In the genomic region with DNA sequence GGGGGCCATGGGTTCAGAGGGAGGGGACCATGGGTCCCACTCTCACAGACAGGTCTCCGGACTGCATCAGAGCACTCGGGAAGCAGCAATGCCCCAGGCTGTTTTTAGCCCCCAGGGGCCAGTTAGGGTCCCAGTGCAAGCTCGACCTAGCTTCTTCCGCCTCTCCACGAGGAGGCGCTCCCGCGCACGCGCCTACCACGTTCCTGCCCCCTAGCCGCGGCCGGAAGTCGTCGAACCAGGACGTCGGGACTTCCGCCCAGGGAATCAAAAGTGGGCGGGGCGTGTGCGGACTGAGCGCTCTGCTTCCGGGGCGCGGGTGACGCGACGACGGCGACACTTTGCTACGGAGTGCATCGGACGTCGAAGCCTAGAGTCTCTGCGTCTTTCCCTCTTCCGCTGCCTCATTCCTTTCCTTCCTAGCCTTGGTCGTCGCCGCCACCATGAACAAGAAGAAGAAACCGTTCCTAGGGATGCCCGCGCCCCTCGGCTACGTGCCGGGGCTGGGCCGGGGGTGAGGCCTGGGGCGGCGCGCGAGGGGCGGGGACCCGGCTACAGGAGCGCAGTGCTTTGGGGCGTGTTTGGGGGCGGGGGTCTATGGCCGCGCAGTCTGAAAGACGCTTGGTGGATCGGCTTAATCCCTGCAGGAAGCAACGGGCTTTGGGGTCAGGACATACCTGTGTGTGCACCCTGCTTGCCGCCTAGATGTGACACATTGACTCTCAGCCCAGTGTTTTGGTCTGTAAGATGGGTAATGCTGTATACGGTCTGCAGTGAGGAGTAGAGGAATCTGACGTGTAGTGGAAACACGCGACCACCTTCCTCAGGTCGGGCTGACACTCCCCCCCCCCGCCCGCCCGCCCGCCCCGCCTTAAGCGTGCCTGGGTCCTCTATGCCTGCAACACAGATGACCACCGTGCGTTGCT, we compare ENCODE assay signal across 1 cellular context.
A peak's percentile ranks its signal among the peaks of the same experiment; 100 is the strongest.
TF ChIP-seq lines count a peak whose summit lies in the region.

A gene with protein sequence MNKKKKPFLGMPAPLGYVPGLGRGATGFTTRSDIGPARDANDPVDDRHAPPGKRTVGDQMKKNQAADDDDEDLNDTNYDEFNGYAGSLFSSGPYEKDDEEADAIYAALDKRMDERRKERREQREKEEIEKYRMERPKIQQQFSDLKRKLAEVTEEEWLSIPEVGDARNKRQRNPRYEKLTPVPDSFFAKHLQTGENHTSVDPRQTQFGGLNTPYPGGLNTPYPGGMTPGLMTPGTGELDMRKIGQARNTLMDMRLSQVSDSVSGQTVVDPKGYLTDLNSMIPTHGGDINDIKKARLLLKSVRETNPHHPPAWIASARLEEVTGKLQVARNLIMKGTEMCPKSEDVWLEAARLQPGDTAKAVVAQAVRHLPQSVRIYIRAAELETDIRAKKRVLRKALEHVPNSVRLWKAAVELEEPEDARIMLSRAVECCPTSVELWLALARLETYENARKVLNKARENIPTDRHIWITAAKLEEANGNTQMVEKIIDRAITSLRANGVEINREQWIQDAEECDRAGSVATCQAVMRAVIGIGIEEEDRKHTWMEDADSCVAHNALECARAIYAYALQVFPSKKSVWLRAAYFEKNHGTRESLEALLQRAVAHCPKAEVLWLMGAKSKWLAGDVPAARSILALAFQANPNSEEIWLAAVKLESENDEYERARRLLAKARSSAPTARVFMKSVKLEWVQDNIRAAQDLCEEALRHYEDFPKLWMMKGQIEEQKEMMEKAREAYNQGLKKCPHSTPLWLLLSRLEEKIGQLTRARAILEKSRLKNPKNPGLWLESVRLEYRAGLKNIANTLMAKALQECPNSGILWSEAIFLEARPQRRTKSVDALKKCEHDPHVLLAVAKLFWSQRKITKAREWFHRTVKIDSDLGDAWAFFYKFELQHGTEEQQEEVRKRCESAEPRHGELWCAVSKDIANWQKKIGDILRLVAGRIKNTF (plus strand): TSS at position 327 of the 923 bp plus-strand sequence. CDS start 114 bp downstream, at position 441.

TF ChIP-seq in K562, 482 proteins besides CTCF, POLR2A, EP300 and RAD21 (continued from another document and continues in another):
- TF ChIP-seq PHF21A (IDR thresholded peaks at IDR 0.05; ENCODE audit: borderline replicate concordance, low read depth): no peak
- no peak for TF ChIP-seq TAF15 (IDR thresholded peaks at IDR 0.05; ENCODE audit: low read depth, low read length)
- TF ChIP-seq ELF2 (CRISPR knock-in tag; IDR thresholded peaks at IDR 0.05): peak; percentile 90
- TF ChIP-seq EHMT2 (IDR thresholded peaks at IDR 0.05): no peak
- TF ChIP-seq CHD2 (IDR thresholded peaks at IDR 0.05; ENCODE audit: low read depth, low read length): no peak; the same call in 1 of the 2 replicates
- TF ChIP-seq MYC (IDR thresholded peaks at IDR 0.05; ENCODE audit: low read depth, low read length): peak; percentile 100
- peak; percentile 98 for TF ChIP-seq MYC (CRISPR knock-in tag; IDR thresholded peaks at IDR 0.05; ENCODE audit: borderline replicate concordance, low read depth)
- TF ChIP-seq ZZZ3 (IDR thresholded peaks at IDR 0.05): no peak; the same call in 1 of the 2 replicates
- TF ChIP-seq, protein P1, sequence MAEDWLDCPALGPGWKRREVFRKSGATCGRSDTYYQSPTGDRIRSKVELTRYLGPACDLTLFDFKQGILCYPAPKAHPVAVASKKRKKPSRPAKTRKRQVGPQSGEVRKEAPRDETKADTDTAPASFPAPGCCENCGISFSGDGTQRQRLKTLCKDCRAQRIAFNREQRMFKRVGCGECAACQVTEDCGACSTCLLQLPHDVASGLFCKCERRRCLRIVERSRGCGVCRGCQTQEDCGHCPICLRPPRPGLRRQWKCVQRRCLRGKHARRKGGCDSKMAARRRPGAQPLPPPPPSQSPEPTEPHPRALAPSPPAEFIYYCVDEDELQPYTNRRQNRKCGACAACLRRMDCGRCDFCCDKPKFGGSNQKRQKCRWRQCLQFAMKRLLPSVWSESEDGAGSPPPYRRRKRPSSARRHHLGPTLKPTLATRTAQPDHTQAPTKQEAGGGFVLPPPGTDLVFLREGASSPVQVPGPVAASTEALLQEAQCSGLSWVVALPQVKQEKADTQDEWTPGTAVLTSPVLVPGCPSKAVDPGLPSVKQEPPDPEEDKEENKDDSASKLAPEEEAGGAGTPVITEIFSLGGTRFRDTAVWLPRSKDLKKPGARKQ (CRISPR knock-in tag; IDR thresholded peaks at IDR 0.05): no peak
- no peak for TF ChIP-seq ZNF3 (CRISPR knock-in tag; IDR thresholded peaks at IDR 0.05)
- TF ChIP-seq KDM4B (IDR thresholded peaks at IDR 0.05; ENCODE audit: borderline replicate concordance in 2 of 2, low read depth in 1 of 2): peak in 1 of 2 experiments; percentile 90; a peak in 2 of 4 replicates
- TF ChIP-seq TAL1 (IDR thresholded peaks at IDR 0.05): no peak
- TF ChIP-seq MCM3 (IDR thresholded peaks at IDR 0.05): no peak
- no peak for TF ChIP-seq RFX1 (IDR thresholded peaks at IDR 0.05)
- TF ChIP-seq RNF2 (IDR thresholded peaks at IDR 0.05): 0 out of 2 replicates have a peak, but pooled peaks have one; percentile 41
- TF ChIP-seq, protein P2, sequence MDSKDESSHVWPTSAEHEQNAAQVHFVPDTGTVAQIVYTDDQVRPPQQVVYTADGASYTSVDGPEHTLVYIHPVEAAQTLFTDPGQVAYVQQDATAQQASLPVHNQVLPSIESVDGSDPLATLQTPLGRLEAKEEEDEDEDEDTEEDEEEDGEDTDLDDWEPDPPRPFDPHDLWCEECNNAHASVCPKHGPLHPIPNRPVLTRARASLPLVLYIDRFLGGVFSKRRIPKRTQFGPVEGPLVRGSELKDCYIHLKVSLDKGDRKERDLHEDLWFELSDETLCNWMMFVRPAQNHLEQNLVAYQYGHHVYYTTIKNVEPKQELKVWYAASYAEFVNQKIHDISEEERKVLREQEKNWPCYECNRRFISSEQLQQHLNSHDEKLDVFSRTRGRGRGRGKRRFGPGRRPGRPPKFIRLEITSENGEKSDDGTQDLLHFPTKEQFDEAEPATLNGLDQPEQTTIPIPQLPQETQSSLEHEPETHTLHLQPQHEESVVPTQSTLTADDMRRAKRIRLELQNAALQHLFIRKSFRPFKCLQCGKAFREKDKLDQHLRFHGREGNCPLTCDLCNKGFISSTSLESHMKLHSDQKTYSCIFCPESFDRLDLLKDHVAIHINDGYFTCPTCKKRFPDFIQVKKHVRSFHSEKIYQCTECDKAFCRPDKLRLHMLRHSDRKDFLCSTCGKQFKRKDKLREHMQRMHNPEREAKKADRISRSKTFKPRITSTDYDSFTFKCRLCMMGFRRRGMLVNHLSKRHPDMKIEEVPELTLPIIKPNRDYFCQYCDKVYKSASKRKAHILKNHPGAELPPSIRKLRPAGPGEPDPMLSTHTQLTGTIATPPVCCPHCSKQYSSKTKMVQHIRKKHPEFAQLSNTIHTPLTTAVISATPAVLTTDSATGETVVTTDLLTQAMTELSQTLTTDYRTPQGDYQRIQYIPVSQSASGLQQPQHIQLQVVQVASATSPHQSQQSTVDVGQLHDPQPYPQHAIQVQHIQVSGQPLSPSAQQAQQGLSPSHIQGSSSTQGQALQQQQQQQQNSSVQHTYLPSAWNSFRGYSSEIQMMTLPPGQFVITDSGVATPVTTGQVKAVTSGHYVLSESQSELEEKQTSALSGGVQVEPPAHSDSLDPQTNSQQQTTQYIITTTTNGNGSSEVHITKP (IDR thresholded peaks at IDR 0.05; ENCODE audit: partially characterized antibody): peak; percentile 29
- no peak for TF ChIP-seq ZNF830 (CRISPR knock-in tag; IDR thresholded peaks at IDR 0.05)
- no peak for TF ChIP-seq ZNF134 (CRISPR knock-in tag; conservative IDR thresholded peaks at IDR 0.05)
- TF ChIP-seq, protein P3, sequence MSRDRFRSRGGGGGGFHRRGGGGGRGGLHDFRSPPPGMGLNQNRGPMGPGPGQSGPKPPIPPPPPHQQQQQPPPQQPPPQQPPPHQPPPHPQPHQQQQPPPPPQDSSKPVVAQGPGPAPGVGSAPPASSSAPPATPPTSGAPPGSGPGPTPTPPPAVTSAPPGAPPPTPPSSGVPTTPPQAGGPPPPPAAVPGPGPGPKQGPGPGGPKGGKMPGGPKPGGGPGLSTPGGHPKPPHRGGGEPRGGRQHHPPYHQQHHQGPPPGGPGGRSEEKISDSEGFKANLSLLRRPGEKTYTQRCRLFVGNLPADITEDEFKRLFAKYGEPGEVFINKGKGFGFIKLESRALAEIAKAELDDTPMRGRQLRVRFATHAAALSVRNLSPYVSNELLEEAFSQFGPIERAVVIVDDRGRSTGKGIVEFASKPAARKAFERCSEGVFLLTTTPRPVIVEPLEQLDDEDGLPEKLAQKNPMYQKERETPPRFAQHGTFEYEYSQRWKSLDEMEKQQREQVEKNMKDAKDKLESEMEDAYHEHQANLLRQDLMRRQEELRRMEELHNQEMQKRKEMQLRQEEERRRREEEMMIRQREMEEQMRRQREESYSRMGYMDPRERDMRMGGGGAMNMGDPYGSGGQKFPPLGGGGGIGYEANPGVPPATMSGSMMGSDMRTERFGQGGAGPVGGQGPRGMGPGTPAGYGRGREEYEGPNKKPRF (IDR thresholded peaks at IDR 0.05; ENCODE audit: low read depth, low read length): no peak
- TF ChIP-seq ZNF583 (CRISPR knock-in tag; IDR thresholded peaks at IDR 0.05): no peak
- no peak for TF ChIP-seq RAD51 (IDR thresholded peaks at IDR 0.05; ENCODE audit: borderline replicate concordance, low read depth)
- no peak for TF ChIP-seq BDP1 (IDR thresholded peaks at IDR 0.05; ENCODE audit: insufficient read depth, insufficient read length)
- no peak for TF ChIP-seq CEBPG (CRISPR knock-in tag; IDR thresholded peaks at IDR 0.05)
- no peak for TF ChIP-seq CEBPG (tag; conservative IDR thresholded peaks at IDR 0.05 in 1 of 2, IDR thresholded peaks at IDR 0.05 in 1 of 2)
- peak in 1 of 2 experiments; percentile 57; a peak in 1 of 4 replicates for TF ChIP-seq RCOR1 (IDR thresholded peaks at IDR 0.05; ENCODE audit: borderline replicate concordance in 1 of 2, low read depth in 2 of 2, low read length in 2 of 2)
- no peak for TF ChIP-seq ZNF146 (CRISPR knock-in tag; IDR thresholded peaks at IDR 0.05; ENCODE audit: unreplicated experiment)
- peak; percentile 97 for TF ChIP-seq ZBTB7A (IDR thresholded peaks at IDR 0.05; ENCODE audit: borderline replicate concordance, control insufficient read depth, low read depth, low read length)
- TF ChIP-seq, protein P4, sequence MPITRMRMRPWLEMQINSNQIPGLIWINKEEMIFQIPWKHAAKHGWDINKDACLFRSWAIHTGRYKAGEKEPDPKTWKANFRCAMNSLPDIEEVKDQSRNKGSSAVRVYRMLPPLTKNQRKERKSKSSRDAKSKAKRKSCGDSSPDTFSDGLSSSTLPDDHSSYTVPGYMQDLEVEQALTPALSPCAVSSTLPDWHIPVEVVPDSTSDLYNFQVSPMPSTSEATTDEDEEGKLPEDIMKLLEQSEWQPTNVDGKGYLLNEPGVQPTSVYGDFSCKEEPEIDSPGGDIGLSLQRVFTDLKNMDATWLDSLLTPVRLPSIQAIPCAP (CRISPR knock-in tag; IDR thresholded peaks at IDR 0.05; ENCODE audit: borderline replicate concordance): no peak
- TF ChIP-seq, protein P5, sequence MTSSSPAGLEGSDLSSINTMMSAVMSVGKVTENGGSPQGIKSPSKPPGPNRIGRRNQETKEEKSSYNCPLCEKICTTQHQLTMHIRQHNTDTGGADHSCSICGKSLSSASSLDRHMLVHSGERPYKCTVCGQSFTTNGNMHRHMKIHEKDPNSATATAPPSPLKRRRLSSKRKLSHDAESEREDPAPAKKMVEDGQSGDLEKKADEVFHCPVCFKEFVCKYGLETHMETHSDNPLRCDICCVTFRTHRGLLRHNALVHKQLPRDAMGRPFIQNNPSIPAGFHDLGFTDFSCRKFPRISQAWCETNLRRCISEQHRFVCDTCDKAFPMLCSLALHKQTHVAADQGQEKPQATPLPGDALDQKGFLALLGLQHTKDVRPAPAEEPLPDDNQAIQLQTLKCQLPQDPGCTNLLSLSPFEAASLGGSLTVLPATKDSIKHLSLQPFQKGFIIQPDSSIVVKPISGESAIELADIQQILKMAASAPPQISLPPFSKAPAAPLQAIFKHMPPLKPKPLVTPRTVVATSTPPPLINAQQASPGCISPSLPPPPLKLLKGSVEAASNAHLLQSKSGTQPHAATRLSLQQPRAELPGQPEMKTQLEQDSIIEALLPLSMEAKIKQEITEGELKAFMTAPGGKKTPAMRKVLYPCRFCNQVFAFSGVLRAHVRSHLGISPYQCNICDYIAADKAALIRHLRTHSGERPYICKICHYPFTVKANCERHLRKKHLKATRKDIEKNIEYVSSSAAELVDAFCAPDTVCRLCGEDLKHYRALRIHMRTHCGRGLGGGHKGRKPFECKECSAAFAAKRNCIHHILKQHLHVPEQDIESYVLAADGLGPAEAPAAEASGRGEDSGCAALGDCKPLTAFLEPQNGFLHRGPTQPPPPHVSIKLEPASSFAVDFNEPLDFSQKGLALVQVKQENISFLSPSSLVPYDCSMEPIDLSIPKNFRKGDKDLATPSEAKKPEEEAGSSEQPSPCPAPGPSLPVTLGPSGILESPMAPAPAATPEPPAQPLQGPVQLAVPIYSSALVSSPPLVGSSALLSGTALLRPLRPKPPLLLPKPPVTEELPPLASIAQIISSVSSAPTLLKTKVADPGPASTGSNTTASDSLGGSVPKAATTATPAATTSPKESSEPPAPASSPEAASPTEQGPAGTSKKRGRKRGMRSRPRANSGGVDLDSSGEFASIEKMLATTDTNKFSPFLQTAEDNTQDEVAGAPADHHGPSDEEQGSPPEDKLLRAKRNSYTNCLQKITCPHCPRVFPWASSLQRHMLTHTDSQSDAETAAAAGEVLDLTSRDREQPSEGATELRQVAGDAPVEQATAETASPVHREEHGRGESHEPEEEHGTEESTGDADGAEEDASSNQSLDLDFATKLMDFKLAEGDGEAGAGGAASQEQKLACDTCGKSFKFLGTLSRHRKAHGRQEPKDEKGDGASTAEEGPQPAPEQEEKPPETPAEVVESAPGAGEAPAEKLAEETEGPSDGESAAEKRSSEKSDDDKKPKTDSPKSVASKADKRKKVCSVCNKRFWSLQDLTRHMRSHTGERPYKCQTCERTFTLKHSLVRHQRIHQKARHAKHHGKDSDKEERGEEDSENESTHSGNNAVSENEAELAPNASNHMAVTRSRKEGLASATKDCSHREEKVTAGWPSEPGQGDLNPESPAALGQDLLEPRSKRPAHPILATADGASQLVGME (CRISPR knock-in tag; IDR thresholded peaks at IDR 0.05): no peak
- TF ChIP-seq TCF7 (IDR thresholded peaks at IDR 0.05; ENCODE audit: borderline replicate concordance): peak; percentile 88
- no peak for TF ChIP-seq ZC3H11A (IDR thresholded peaks at IDR 0.05; ENCODE audit: low read depth, low read length)
- TF ChIP-seq, protein P6, sequence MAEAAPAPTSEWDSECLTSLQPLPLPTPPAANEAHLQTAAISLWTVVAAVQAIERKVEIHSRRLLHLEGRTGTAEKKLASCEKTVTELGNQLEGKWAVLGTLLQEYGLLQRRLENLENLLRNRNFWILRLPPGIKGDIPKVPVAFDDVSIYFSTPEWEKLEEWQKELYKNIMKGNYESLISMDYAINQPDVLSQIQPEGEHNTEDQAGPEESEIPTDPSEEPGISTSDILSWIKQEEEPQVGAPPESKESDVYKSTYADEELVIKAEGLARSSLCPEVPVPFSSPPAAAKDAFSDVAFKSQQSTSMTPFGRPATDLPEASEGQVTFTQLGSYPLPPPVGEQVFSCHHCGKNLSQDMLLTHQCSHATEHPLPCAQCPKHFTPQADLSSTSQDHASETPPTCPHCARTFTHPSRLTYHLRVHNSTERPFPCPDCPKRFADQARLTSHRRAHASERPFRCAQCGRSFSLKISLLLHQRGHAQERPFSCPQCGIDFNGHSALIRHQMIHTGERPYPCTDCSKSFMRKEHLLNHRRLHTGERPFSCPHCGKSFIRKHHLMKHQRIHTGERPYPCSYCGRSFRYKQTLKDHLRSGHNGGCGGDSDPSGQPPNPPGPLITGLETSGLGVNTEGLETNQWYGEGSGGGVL (CRISPR knock-in tag; IDR thresholded peaks at IDR 0.05): no peak
